ENCODE assay signal across 26 cellular contexts in the genomic region with DNA sequence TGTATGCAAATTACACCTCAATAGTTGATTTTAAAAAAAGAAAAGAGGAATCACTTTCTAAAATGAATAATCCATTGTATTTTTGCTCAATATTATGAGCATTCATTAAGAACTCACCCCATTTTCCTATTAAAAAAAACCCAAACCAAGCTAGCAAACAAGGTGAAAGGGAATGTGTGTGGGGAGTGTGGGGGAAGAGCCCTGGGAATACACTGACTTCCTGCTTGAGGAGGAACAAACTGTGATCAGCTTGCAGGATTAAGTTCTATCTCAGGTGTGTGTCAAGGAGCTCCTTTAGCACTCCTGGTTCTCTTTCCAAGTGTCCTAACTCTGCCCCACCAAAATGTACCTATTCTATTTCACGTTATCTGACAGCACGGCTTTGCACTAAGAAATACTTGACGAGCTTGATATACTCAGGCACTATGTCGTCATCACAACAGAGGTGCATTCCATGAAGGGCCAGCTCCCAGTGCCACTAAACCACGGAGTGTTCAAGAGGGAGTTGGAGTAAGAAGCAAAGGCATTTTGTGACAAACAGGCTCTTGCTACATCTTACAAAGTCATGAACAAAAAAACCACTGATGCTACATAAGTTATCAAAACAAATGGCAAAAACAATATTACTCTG.
DNase-seq lines count a peak whose midpoint lies in the region; ATAC-seq and TF ChIP-seq lines count a peak whose summit lies in the region.
"Had no signal": no experiment of that assay in that cellular context is flagged by ENCODE, and none has a peak within 500 bp of the region (broad histone marks: within the 10 kb centered on the region; RNA-seq: fewer than 3 reads in every experiment).

No MANE protein-coding gene starts in this region.

- H3K27ac ChIP-seq in lung (ENCODE audit: low read depth in 1 of 2, low read length in 1 of 2) (no peak overlapping the region), tibial artery (peak overlapping the region; percentile 60 to 63), colonic mucosa (no peak overlapping the region), body of pancreas (no peak overlapping the region)
- H3K27ac ChIP-seq: GM23248, pancreas, uterus, WERI-Rb-1 had no signal

- H3K27me3 Mint-ChIP-seq in Caco-2 (ENCODE audit: insufficient read depth, unreplicated experiment): no peaks in the 10 kb centered on the region

- CTCF ChIA-PET in Caco-2 (lab: Charles Lee): no interaction called here

- peaks cover 24% of the 10 kb centered on the region for H3K36me3 Mint-ChIP-seq in Caco-2 (ENCODE audit: insufficient read depth, unreplicated experiment)
- H3K36me3 Mint-ChIP-seq: CD14-positive monocyte, IgD-negative memory B cell had no signal

- no peak overlapping the region for H3K9ac ChIP-seq in colonic mucosa (ENCODE audit: low read depth in 2 of 2, low read length in 2 of 2)
- H3K9ac ChIP-seq: GM23248 had no signal

- BruUV-seq in Caco-2 (replicated peaks; lab: Mats Ljungman, UMichigan): no TSS peak

- no peak overlapping the region for H3K27ac Mint-ChIP-seq in Caco-2 (ENCODE audit: unreplicated experiment)
- H3K27ac Mint-ChIP-seq: CD14-positive monocyte; dendritic cell treated with granulocyte-macrophage colony-stimulating factor and Interleukin-4, amounts not matched to agents 40 ng/mL and 50 ng/mL, for 4 days; IgD-negative memory B cell had no signal

- POLR2A ChIA-PET in Caco-2 (lab: Charles Lee): no interaction called here

- no peaks in the 10 kb centered on the region for H3K4me1 ChIP-seq in lung (ENCODE audit: control insufficient read depth in 2 of 2, insufficient read depth in 2 of 2, low read length in 2 of 2)
- peaks cover 0 to 79% (median 12%) of the 10 kb centered on the region in 4 donors for H3K4me1 ChIP-seq in tibial artery
- no peaks in the 10 kb centered on the region for H3K4me1 ChIP-seq in colonic mucosa
- H3K4me1 ChIP-seq in Caco-2: no peaks in the 10 kb centered on the region; the same call in 1 of the 2 replicates
- H3K4me1 ChIP-seq in body of pancreas: no peaks in the 10 kb centered on the region
- H3K4me1 ChIP-seq: pancreas, uterus had no signal

- DNase-seq in NB4 (ENCODE audit: low read depth): peak; percentile 0
- peak; percentile 38 for DNase-seq in choroid plexus epithelial cell (ENCODE audit: low read depth)
- DNase-seq in lung (ENCODE audit: low spot score): peak; percentile 42
- no peak for DNase-seq in tibial artery
- DNase-seq in colonic mucosa: no peak
- no peak for DNase-seq in Caco-2
- DNase-seq in body of pancreas: no peak
- DNase-seq: activated CD4-positive, alpha-beta T cell treated with anti-CD3 and anti-CD28 coated beads for 48 hours; activated naive CD4-positive, alpha-beta T cell; activated T-cell treated with anti-CD3 and anti-CD28 coated beads, Interleukin-2, amount 50 U/mL, for 4 hours; DND-41; GM23248; NCI-H1092; NCI-H187 treated with DMSO at 0.1 percent for 48 hours; NCI-H2171 treated with DMSO at 0.1 percent for 48 hours; NCI-H526; NK-92 treated with Interleukin-12 subunit alpha and Interleukin-12 subunit beta, amount 100 ng/mL, for 24 hours; pancreas; SHP77 treated with DMSO at 0.1 percent for 48 hours; stimulated activated CD4-positive, alpha-beta T cell treated with anti-CD3 and anti-CD28 coated beads, Interleukin-4, amount 100 ng/mL, for 1 hour; uterus; WERI-Rb-1 had no signal

- intact Hi-C loops in tibial artery (cut with DNase I; ENCODE audit: low total_unique reads): no loop called here
- intact Hi-C loops in colonic mucosa (cut with DNase I): no loop called here
- intact Hi-C loops in Caco-2 (cut with micrococcal nuclease; ENCODE audit: unreplicated experiment): no loop called here
- intact Hi-C loops in body of pancreas (cut with DNase I): no loop called here

- no peak for TF ChIP-seq CTCF in NB4 (IDR thresholded peaks at IDR 0.05; ENCODE audit: low read depth, low read length)
- no peak for TF ChIP-seq CTCF in choroid plexus epithelial cell (conservative IDR thresholded peaks at IDR 0.05; ENCODE audit: low read depth, low read length)
- TF ChIP-seq CTCF in lung (IDR thresholded peaks at IDR 0.05; ENCODE audit: control extremely low read depth, extremely low read depth): no peak
- no peak for TF ChIP-seq CTCF in tibial artery (IDR thresholded peaks at IDR 0.05)
- TF ChIP-seq CTCF in colonic mucosa (IDR thresholded peaks at IDR 0.05): no peak
- no peak for TF ChIP-seq CTCF in Caco-2 (IDR thresholded peaks at IDR 0.05; ENCODE audit: insufficient read depth in 1 of 2, low read depth in 1 of 2, low read length in 1 of 2, severe bottlenecking in 1 of 2, unreplicated experiment in 1 of 2)
- TF ChIP-seq CTCF in body of pancreas (IDR thresholded peaks at IDR 0.05): no peak

- H3K4me3 Mint-ChIP-seq in Caco-2 (ENCODE audit: unreplicated experiment): no peak overlapping the region
- H3K4me3 Mint-ChIP-seq: activated T-cell treated with anti-CD3 and anti-CD28 coated beads, Interleukin-2, amount 50 U/mL, for 4 hours; CD14-positive monocyte; dendritic cell treated with granulocyte-macrophage colony-stimulating factor and Interleukin-4, amounts not matched to agents 40 ng/mL and 50 ng/mL, for 4 days; IgD-negative memory B cell; neural crest cell had no signal

- WGBS in lung, 2 donors: 69 to 78% methylated on average over 5 of the region's 5 CpGs
- WGBS in body of pancreas, 2 donors: 81 to 89% methylated on average over 5 of the region's 5 CpGs

- H3K4me3 ChIP-seq in NB4 (ENCODE audit: low read depth, low read length) (no peak overlapping the region), choroid plexus epithelial cell (ENCODE audit: low read depth, low read length) (no peak overlapping the region), lung (no peak overlapping the region), tibial artery (no peak overlapping the region), colonic mucosa (no peak overlapping the region), Caco-2 (ENCODE audit: low read depth, low read length) (no peak overlapping the region), body of pancreas (no peak overlapping the region)
- H3K4me3 ChIP-seq: GM23248, pancreas, uterus had no signal

- peaks cover 0 to 2% of the 10 kb centered on the region in 2 donors for H3K36me3 ChIP-seq in lung (ENCODE audit: control insufficient read depth in 2 of 2, insufficient read depth in 2 of 2, low read length in 2 of 2)
- H3K36me3 ChIP-seq in tibial artery: peaks cover 5 to 19% (median 8%) of the 10 kb centered on the region in 3 donors
- no peaks in the 10 kb centered on the region for H3K36me3 ChIP-seq in colonic mucosa
- H3K36me3 ChIP-seq in Caco-2 (ENCODE audit: control insufficient read depth, insufficient read depth, low read length): no peaks in the 10 kb centered on the region
- no peaks in the 10 kb centered on the region for H3K36me3 ChIP-seq in body of pancreas (replicated peaks in 1 of 2; ENCODE audit: insufficient read depth in 1 of 2, low read depth in 2 of 2)
- H3K36me3 ChIP-seq: pancreas, uterus had no signal

- no peak for ATAC-seq in lung (ENCODE audit: insufficient read depth, low FRiP score)
- ATAC-seq in body of pancreas: no peak
- ATAC-seq: activated T-cell treated with anti-CD3 and anti-CD28 coated beads, Interleukin-2, amount 50 U/mL, for 4 hours; pancreas had no signal

- H3K27me3 ChIP-seq in lung (ENCODE audit: control insufficient read depth, insufficient read depth): no peaks in the 10 kb centered on the region
- H3K27me3 ChIP-seq in tibial artery: no peaks in the 10 kb centered on the region
- no peaks in the 10 kb centered on the region for H3K27me3 ChIP-seq in colonic mucosa
- H3K27me3 ChIP-seq in Caco-2 (replicated peaks; ENCODE audit: control insufficient read depth, insufficient read depth, low read length): no peaks in the 10 kb centered on the region
- no peaks in the 10 kb centered on the region for H3K27me3 ChIP-seq in body of pancreas
- H3K27me3 ChIP-seq: pancreas, uterus had no signal

- TF ChIP-seq POLR2A in NB4 (IDR thresholded peaks at IDR 0.05; ENCODE audit: extremely low read depth, insufficient read length) (no peak), body of pancreas (IDR thresholded peaks at IDR 0.05) (no peak)

- H3K9me3 Mint-ChIP-seq in Caco-2 (ENCODE audit: unreplicated experiment): no peaks in the 10 kb centered on the region
- H3K9me3 Mint-ChIP-seq: activated T-cell treated with anti-CD3 and anti-CD28 coated beads, Interleukin-2, amount 50 U/mL, for 4 hours; dendritic cell treated with granulocyte-macrophage colony-stimulating factor and Interleukin-4, amounts not matched to agents 40 ng/mL and 50 ng/mL, for 4 days; IgD-negative memory B cell; neural crest cell had no signal

- no peaks in the 10 kb centered on the region for H3K4me1 Mint-ChIP-seq in Caco-2 (ENCODE audit: low read depth, unreplicated experiment)
- H3K4me1 Mint-ChIP-seq: CD14-positive monocyte had no signal

- H3K9me3 ChIP-seq in lung (ENCODE audit: control insufficient read depth in 2 of 2, insufficient read depth in 1 of 2, low read length in 1 of 2) (no peaks in the 10 kb centered on the region), tibial artery (no peaks in the 10 kb centered on the region), colonic mucosa (no peaks in the 10 kb centered on the region), Caco-2 (no peaks in the 10 kb centered on the region), body of pancreas (no peaks in the 10 kb centered on the region)
- H3K9me3 ChIP-seq: pancreas, uterus had no signal

Comparison
In these comparisons a context has a peak if more than half of its experiments do, and no peak if none do; other contexts are left out.
1. DNase-seq: peak in NB4 (single experiment), choroid plexus epithelial cell (single experiment) and lung (single experiment); none in tibial artery (0 of 2), colonic mucosa (single experiment), Caco-2 (0 of 2) and body of pancreas (0 of 4).
2. H3K27ac ChIP-seq: peak in tibial artery (2 of 2); none in lung (0 of 2), colonic mucosa (single experiment) and body of pancreas (0 of 4).